20 cellular contexts compared by ENCODE assay signal in genomic region chr3:18418173-18418572, GRCh38. TPM values are rescaled to one million over a fixed set of nuclear protein-coding genes. Genes with fewer than 3 reads are reported as not detected.
DNase-seq lines count a peak whose midpoint lies in the region; ATAC-seq and TF ChIP-seq lines count a peak whose summit lies in the region.
"Had no signal": no experiment of that assay in that cellular context is flagged by ENCODE, and none has a peak within 500 bp of the region (broad histone marks: within the 10 kb centered on the region; RNA-seq: fewer than 3 reads in every experiment).

No MANE protein-coding gene starts in this region.

- TF ChIP-seq CTCF in natural killer cell (IDR thresholded peaks at IDR 0.05) (no peak), coronary artery (IDR thresholded peaks at IDR 0.05) (no peak)

- intact Hi-C loops in activated CD4-positive, alpha-beta T cell treated with anti-CD3 and anti-CD28 coated beads for 36 hours (cut with DNase I, micrococcal nuclease) = loop anchor here in 1 of 2 experiments (2.0 kb wide), 1 partner anchor 35 kb away; no protein-coding TSS in a partner anchor
- intact Hi-C loops in natural killer cell (cut with micrococcal nuclease) = no loop called here

- peaks cover 91% of the 10 kb centered on the region for H3K4me1 Mint-ChIP-seq in activated CD4-positive, alpha-beta T cell treated with anti-CD3 and anti-CD28 coated beads for 36 hours
- H3K4me1 Mint-ChIP-seq in CD8-positive, alpha-beta memory T cell = peaks cover 64 to 89% (median 84%) of the 10 kb centered on the region in 3 donors
- peaks cover 94% of the 10 kb centered on the region for H3K4me1 Mint-ChIP-seq in activated naive CD8-positive, alpha-beta T cell (ENCODE audit: low read depth)
- H3K4me1 Mint-ChIP-seq in natural killer cell = peaks cover 64 to 69% of the 10 kb centered on the region in 2 donors

- peaks cover 84% of the 10 kb centered on the region for H3K4me1 ChIP-seq in CD8-positive, alpha-beta memory T cell (ENCODE audit: insufficient read depth, low read length)
- H3K4me1 ChIP-seq: A549 had no signal

- H3K9me3 ChIP-seq in CD8-positive, alpha-beta memory T cell (ENCODE audit: low read length) = no peaks in the 10 kb centered on the region
- H3K9me3 ChIP-seq: A549, right atrium auricular region had no signal

- H3K27ac ChIP-seq in CD8-positive, alpha-beta memory T cell (ENCODE audit: low read depth, low read length) = no peak overlapping the region
- H3K27ac ChIP-seq in coronary artery = no peak overlapping the region
- H3K27ac ChIP-seq: A549 had no signal

- peak overlapping the region; percentile 85 for H3K4me3 Mint-ChIP-seq in activated CD4-positive, alpha-beta T cell treated with anti-CD3 and anti-CD28 coated beads for 36 hours
- peak overlapping the region in 6 of 7 donors; percentile 11 to 66 (median 34) for H3K4me3 Mint-ChIP-seq in CD8-positive, alpha-beta memory T cell
- H3K4me3 Mint-ChIP-seq in activated naive CD8-positive, alpha-beta T cell = peak overlapping the region; percentile 80
- peak overlapping the region; percentile 25 for H3K4me3 Mint-ChIP-seq in natural killer cell

- CTCF ChIA-PET in activated CD4-positive, alpha-beta T cell treated with anti-CD3 and anti-CD28 coated beads for 36 hours (lab: Charles Lee) = interaction anchor here (0.7 to 1.8 kb wide), 3 partner anchors 13 to 240 kb away, joined by 3 to 8 read pairs (median 4); no protein-coding TSS in a partner anchor
- CTCF ChIA-PET in CD8-positive, alpha-beta memory T cell (lab: Charles Lee) = interaction anchor here (0.9 kb wide), 1 partner anchor 11 kb away, joined by 3 read pairs; no protein-coding TSS in a partner anchor

- H3K27me3 Mint-ChIP-seq in activated CD4-positive, alpha-beta T cell treated with anti-CD3 and anti-CD28 coated beads for 36 hours = no peaks in the 10 kb centered on the region
- no peaks in the 10 kb centered on the region for H3K27me3 Mint-ChIP-seq in CD8-positive, alpha-beta memory T cell
- no peaks in the 10 kb centered on the region for H3K27me3 Mint-ChIP-seq in activated naive CD8-positive, alpha-beta T cell
- H3K27me3 Mint-ChIP-seq in natural killer cell (ENCODE audit: low read depth in 2 of 2) = no peaks in the 10 kb centered on the region

- POLR2A ChIA-PET in activated CD4-positive, alpha-beta T cell treated with anti-CD3 and anti-CD28 coated beads for 36 hours (lab: Charles Lee) = interaction anchor here (1.0 kb wide), 1 partner anchor 323 kb away, joined by 3 read pairs; no protein-coding TSS in a partner anchor
- POLR2A ChIA-PET in CD8-positive, alpha-beta memory T cell (lab: Charles Lee) = no interaction called here

- H3K27me3 ChIP-seq in CD8-positive, alpha-beta memory T cell (ENCODE audit: insufficient read depth, low read length, poor library complexity, severe bottlenecking) = no peaks in the 10 kb centered on the region
- H3K27me3 ChIP-seq: right atrium auricular region had no signal

- H3K36me3 ChIP-seq in CD8-positive, alpha-beta memory T cell (ENCODE audit: insufficient read depth, low read length) = peaks cover 6% of the 10 kb centered on the region

- ATAC-seq in activated CD4-positive, alpha-beta T cell treated with anti-CD3 and anti-CD28 coated beads for 36 hours = no peak
- no peak for ATAC-seq in natural killer cell
- no peak for ATAC-seq in HG03025 (IDR thresholded peaks at IDR 0.05; ENCODE audit: low FRiP score, unreplicated experiment)
- no peak for ATAC-seq in HG03469 (IDR thresholded peaks at IDR 0.05; ENCODE audit: unreplicated experiment)
- ATAC-seq: A549, HCT116 had no signal

- no peaks in the 10 kb centered on the region for H3K9me3 Mint-ChIP-seq in activated CD4-positive, alpha-beta T cell treated with anti-CD3 and anti-CD28 coated beads for 36 hours (ENCODE audit: low read depth)
- no peaks in the 10 kb centered on the region for H3K9me3 Mint-ChIP-seq in CD8-positive, alpha-beta memory T cell
- no peaks in the 10 kb centered on the region for H3K9me3 Mint-ChIP-seq in activated naive CD8-positive, alpha-beta T cell (ENCODE audit: low read depth)
- no peaks in the 10 kb centered on the region for H3K9me3 Mint-ChIP-seq in natural killer cell

- no peak for DNase-seq in activated CD4-positive, alpha-beta T cell treated with anti-CD3 and anti-CD28 coated beads for 36 hours
- no peak for DNase-seq in activated CD4-positive, alpha-beta T cell treated with anti-CD3 and anti-CD28 coated beads for 48 hours
- DNase-seq in CD8-positive, alpha-beta memory T cell = no peak
- DNase-seq in natural killer cell (no peak), coronary artery (ENCODE audit: low spot score) (no peak)
- DNase-seq: activated CD4-positive, alpha-beta T cell treated with anti-CD3 and anti-CD28 coated beads, Interleukin-2, amount 50 U/mL, for 1 hour; aorta; C1 segment of cervical spinal cord; caudate nucleus; foreskin fibroblast; kidney; NCI-H1417; stimulated activated CD8-positive, alpha-beta memory T cell treated with anti-CD3 and anti-CD28 coated beads, Interleukin-4, amount 100 ng/mL, for 48 hours had no signal

- H3K27ac Mint-ChIP-seq in activated CD4-positive, alpha-beta T cell treated with anti-CD3 and anti-CD28 coated beads for 36 hours = peak overlapping the region; percentile 95
- peak overlapping the region in 6 of 8 donors; percentile 35 to 79 (median 72) for H3K27ac Mint-ChIP-seq in CD8-positive, alpha-beta memory T cell
- peak overlapping the region; percentile 96 for H3K27ac Mint-ChIP-seq in activated naive CD8-positive, alpha-beta T cell
- H3K27ac Mint-ChIP-seq in natural killer cell = peak overlapping the region; percentile 76 to 94

- H3K36me3 Mint-ChIP-seq in activated CD4-positive, alpha-beta T cell treated with anti-CD3 and anti-CD28 coated beads for 36 hours (ENCODE audit: low read depth) = peaks cover 89% of the 10 kb centered on the region
- peaks cover 5 to 72% (median 25%) of the 10 kb centered on the region in 3 donors for H3K36me3 Mint-ChIP-seq in CD8-positive, alpha-beta memory T cell
- H3K36me3 Mint-ChIP-seq in activated naive CD8-positive, alpha-beta T cell = peaks cover 25% of the 10 kb centered on the region
- peaks cover 28% of the 10 kb centered on the region for H3K36me3 Mint-ChIP-seq in natural killer cell

- peak overlapping the region; percentile 26 for H3K4me3 ChIP-seq in CD8-positive, alpha-beta memory T cell (ENCODE audit: low read length)
- H3K4me3 ChIP-seq in coronary artery = no peak overlapping the region
- H3K4me3 ChIP-seq: A549, right atrium auricular region had no signal

RNA-seq across cellular contexts. Expression of gene SATB1, which starts 7.0 kb away (rescaled TPM):
- 100 to 1,000 TPM; 471 to 590 TPM for total RNA-seq in activated CD4-positive, alpha-beta T cell treated with anti-CD3 and anti-CD28 coated beads for 36 hours
- total RNA-seq in CD8-positive, alpha-beta memory T cell = 100 to 1,000 TPM; 158 to 163 TPM
- polyA plus RNA-seq in CD8-positive, alpha-beta memory T cell = 89.6 TPM
- total RNA-seq in natural killer cell = 100 to 1,000 TPM; 137 to 162 (median 151) TPM
- total RNA-seq: G401 had no signal

Comparison
In these comparisons a context has a peak if more than half of its experiments do, and no peak if none do; other contexts are left out.
1. H3K4me3 Mint-ChIP-seq: peak in every context shown above with its lines; median percentile 85 in activated CD4-positive, alpha-beta T cell treated with anti-CD3 and anti-CD28 coated beads for 36 hours; 80 in activated naive CD8-positive, alpha-beta T cell; 34 in CD8-positive, alpha-beta memory T cell; 25 in natural killer cell.